Comparison of ENCODE assay signal across 1 cellular context in genomic region chr2:231360401-231360800, GRCh38.
TF ChIP-seq lines count a peak whose summit lies in the region.

No MANE protein-coding gene starts in this region.

TF ChIP-seq in H1, 55 proteins besides CTCF, POLR2A, EP300 and RAD21 (continued from another document):
- TF ChIP-seq SP2 (IDR thresholded peaks at IDR 0.05; ENCODE audit: low read length) = no peak
- TF ChIP-seq CEBPB (IDR thresholded peaks at IDR 0.05; ENCODE audit: low read depth, low read length) = no peak
- TF ChIP-seq TBP (IDR thresholded peaks at IDR 0.05; ENCODE audit: low read depth, low read length) = no peak
- no peak for TF ChIP-seq BCL11A (IDR thresholded peaks at IDR 0.05; ENCODE audit: low read depth in 2 of 2, low read length in 2 of 2)
- TF ChIP-seq SP1 (IDR thresholded peaks at IDR 0.05; ENCODE audit: low read depth, low read length) = no peak
- no peak for TF ChIP-seq SIRT6 (IDR thresholded peaks at IDR 0.05; ENCODE audit: low read length)
- no peak for TF ChIP-seq GABPA (IDR thresholded peaks at IDR 0.05; ENCODE audit: borderline replicate concordance, insufficient read depth, low read length)
- TF ChIP-seq POU5F1 (IDR thresholded peaks at IDR 0.05; ENCODE audit: low read depth, low read length) = no peak
TF ChIP-seq in H1: peak in this region for 0.
